Comparison of ENCODE assay signal across 2 cellular contexts in genomic region chr7:7274782-7275181, GRCh38.
TF ChIP-seq lines count a peak whose summit lies in the region.

No MANE protein-coding gene starts in this region.

TF ChIP-seq in GM23338, 12 proteins besides CTCF, POLR2A, EP300 and RAD21:
- TF ChIP-seq ZNF462 (CRISPR knock-in tag; IDR thresholded peaks at IDR 0.05) (peak; percentile 11; the same call in 1 of the 2 replicates), EZH2phosphoT487 (IDR thresholded peaks at IDR 0.05; ENCODE audit: unreplicated experiment) (no peak)
TF ChIP-seq in GM23338: peak in this region for 1.

TF ChIP-seq in H1, 55 proteins besides CTCF, POLR2A, EP300 and RAD21:
- TF ChIP-seq YY1 (IDR thresholded peaks at IDR 0.05; ENCODE audit: low read depth, low read length): no peak
- TF ChIP-seq JUND (IDR thresholded peaks at IDR 0.05; ENCODE audit: low read length): no peak
- TF ChIP-seq TAF1 (IDR thresholded peaks at IDR 0.05; ENCODE audit: low read depth, low read length): no peak
- TF ChIP-seq HDAC2 (IDR thresholded peaks at IDR 0.05; ENCODE audit: borderline replicate concordance in 1 of 2, low read depth in 2 of 2, low read length in 2 of 2): no peak
- no peak for TF ChIP-seq TCF12 (IDR thresholded peaks at IDR 0.05; ENCODE audit: low read depth, low read length)
- TF ChIP-seq GABPA (IDR thresholded peaks at IDR 0.05; ENCODE audit: borderline replicate concordance, insufficient read depth, low read length): no peak
- TF ChIP-seq, protein P1, sequence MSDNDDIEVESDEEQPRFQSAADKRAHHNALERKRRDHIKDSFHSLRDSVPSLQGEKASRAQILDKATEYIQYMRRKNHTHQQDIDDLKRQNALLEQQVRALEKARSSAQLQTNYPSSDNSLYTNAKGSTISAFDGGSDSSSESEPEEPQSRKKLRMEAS (IDR thresholded peaks at IDR 0.05): no peak
- TF ChIP-seq CHD2 (IDR thresholded peaks at IDR 0.05; ENCODE audit: low read length): no peak
- no peak for TF ChIP-seq SP1 (IDR thresholded peaks at IDR 0.05; ENCODE audit: low read depth, low read length)
- TF ChIP-seq SP2 (IDR thresholded peaks at IDR 0.05; ENCODE audit: low read length): no peak
- no peak for TF ChIP-seq MAFK (IDR thresholded peaks at IDR 0.05; ENCODE audit: low read depth, low read length)
- no peak for TF ChIP-seq USF2 (IDR thresholded peaks at IDR 0.05; ENCODE audit: low read length)
- no peak for TF ChIP-seq BCL11A (IDR thresholded peaks at IDR 0.05; ENCODE audit: low read depth in 2 of 2, low read length in 2 of 2)
- no peak for TF ChIP-seq KDM1A (IDR thresholded peaks at IDR 0.05; ENCODE audit: borderline replicate concordance, low read length)
- TF ChIP-seq RXRA (IDR thresholded peaks at IDR 0.05; ENCODE audit: insufficient read depth, low read depth, low read length): no peak
- no peak for TF ChIP-seq SAP30 (IDR thresholded peaks at IDR 0.05; ENCODE audit: insufficient read depth, insufficient replicate concordance, low read length)
- TF ChIP-seq HDAC6 (IDR thresholded peaks at IDR 0.05; ENCODE audit: low read depth, low read length): no peak
